Comparison of ENCODE assay signal across 12 cellular contexts in genomic region chr6:157226026-157226639, GRCh38.
A peak's percentile ranks its signal among the peaks of the same experiment; 100 is the strongest.
DNase-seq lines count a peak whose midpoint lies in the region; TF ChIP-seq lines count a peak whose summit lies in the region.
"Had no signal": no experiment of that assay in that cellular context is flagged by ENCODE, and none has a peak within 500 bp of the region (broad histone marks: within the 10 kb centered on the region; RNA-seq: fewer than 3 reads in every experiment).

No MANE protein-coding gene starts in this region.

- H3K27me3 Mint-ChIP-seq in nephron (ENCODE audit: low read depth): peaks cover 38% of the 10 kb centered on the region
- H3K27me3 Mint-ChIP-seq: activated naive CD8-positive, alpha-beta T cell treated with anti-CD3 and anti-CD28 coated beads, Interleukin-2, amount 50 U/mL, for 24 hours had no signal

- H3K27me3 ChIP-seq in ascending aorta (no peaks in the 10 kb centered on the region), tibial artery (no peaks in the 10 kb centered on the region)

- DNase-seq in ascending aorta (ENCODE audit: low spot score in 2 of 2): peak in 1 of 2 donors; percentile 87
- DNase-seq in fibroblast of peridontal ligament (ENCODE audit: extremely low read depth): peak; percentile 58
- peak; percentile 75 to 81 for DNase-seq in tibial artery
- DNase-seq in C1 segment of cervical spinal cord (lab: John Stamatoyannopoulos, UW): no peak
- DNase-seq in anterior cingulate cortex (lab: John Stamatoyannopoulos, UW): no peak
- DNase-seq in 8988T: no peak
- no peak for DNase-seq in cerebellar nuclear complex (lab: John Stamatoyannopoulos, UW)
- DNase-seq: activated naive CD8-positive, alpha-beta T cell treated with anti-CD3 and anti-CD28 coated beads, Interleukin-2, amount 50 U/mL, for 24 hours; activated T-cell treated with anti-CD3 and anti-CD28 coated beads for 4 hours; NCI-H1105 treated with DMSO at 0.1 percent for 48 hours had no signal

- no peaks in the 10 kb centered on the region for H3K36me3 ChIP-seq in ascending aorta
- H3K36me3 ChIP-seq in tibial artery: no peaks in the 10 kb centered on the region

- no peaks in the 10 kb centered on the region for H3K9me3 ChIP-seq in ascending aorta
- H3K9me3 ChIP-seq in tibial artery: no peaks in the 10 kb centered on the region

- peak overlapping the region; percentile 97 to 98 for H3K27ac ChIP-seq in ascending aorta
- peak overlapping the region; percentile 83 to 87 for H3K27ac ChIP-seq in tibial artery

- no peak overlapping the region for H3K4me3 ChIP-seq in ascending aorta
- H3K4me3 ChIP-seq in tibial artery: no peak overlapping the region

- intact Hi-C loops in ascending aorta (cut with DNase I): no loop called here
- intact Hi-C loops in tibial artery (cut with DNase I; ENCODE audit: low total_unique reads): no loop called here

- H3K4me1 ChIP-seq in ascending aorta (peaks cover 15 to 54% of the 10 kb centered on the region in 2 donors), tibial artery (peaks cover 0 to 93% (median 70%) of the 10 kb centered on the region in 4 donors)

- peak overlapping the region in 1 of 3 experiments; percentile 14 for H3K4me3 Mint-ChIP-seq in nephron
- H3K4me3 Mint-ChIP-seq: activated naive CD8-positive, alpha-beta T cell treated with anti-CD3 and anti-CD28 coated beads, Interleukin-2, amount 50 U/mL, for 24 hours; stimulated activated naive CD8-positive, alpha-beta T cell treated with anti-CD3 and anti-CD28 coated beads, Interleukin-15, Interleukin-2, amounts not matched to agents 100 ng/mL and 50 ng/mL, for 24 hours had no signal

- H3K9me3 Mint-ChIP-seq in nephron: no peaks in the 10 kb centered on the region
- H3K9me3 Mint-ChIP-seq: activated naive CD8-positive, alpha-beta T cell treated with anti-CD3 and anti-CD28 coated beads, Interleukin-2, amount 50 U/mL, for 24 hours; stimulated activated naive CD8-positive, alpha-beta T cell treated with anti-CD3 and anti-CD28 coated beads, Interleukin-15, Interleukin-2, amounts not matched to agents 100 ng/mL and 50 ng/mL, for 24 hours had no signal

- peaks cover 36% of the 10 kb centered on the region for H3K4me1 Mint-ChIP-seq in nephron

- H3K36me3 Mint-ChIP-seq in nephron (ENCODE audit: low read depth): no peaks in the 10 kb centered on the region

- peak overlapping the region; percentile 10 to 66 (median 26) for H3K27ac Mint-ChIP-seq in nephron
- H3K27ac Mint-ChIP-seq: activated naive CD8-positive, alpha-beta T cell treated with anti-CD3 and anti-CD28 coated beads, Interleukin-2, amount 50 U/mL, for 24 hours; stimulated activated naive CD8-positive, alpha-beta T cell treated with anti-CD3 and anti-CD28 coated beads, Interleukin-15, Interleukin-2, amounts not matched to agents 100 ng/mL and 50 ng/mL, for 24 hours had no signal

- TF ChIP-seq CTCF in ascending aorta (IDR thresholded peaks at IDR 0.05): no peak
- no peak for TF ChIP-seq CTCF in nephron (IDR thresholded peaks at IDR 0.05; ENCODE audit: unreplicated experiment in 3 of 3)
- TF ChIP-seq CTCF in tibial artery (IDR thresholded peaks at IDR 0.05): no peak

Comparison
In these comparisons a context has a peak if more than half of its experiments do, and no peak if none do; other contexts are left out.
1. DNase-seq: peak in fibroblast of peridontal ligament (single experiment) and tibial artery (2 of 2); none in C1 segment of cervical spinal cord (0 of 14), anterior cingulate cortex (0 of 58), 8988T (single experiment) and cerebellar nuclear complex (0 of 2).